14 cellular contexts compared by ENCODE assay signal in genomic region chr16:57357330-57358151, GRCh38. TPM values are rescaled to one million over a fixed set of nuclear protein-coding genes. Genes with fewer than 3 reads are reported as not detected.
DNase-seq lines count a peak whose midpoint lies in the region; ATAC-seq and TF ChIP-seq lines count a peak whose summit lies in the region.
"Had no signal": no experiment of that assay in that cellular context is flagged by ENCODE, and none has a peak within 500 bp of the region (broad histone marks: within the 10 kb centered on the region; RNA-seq: fewer than 3 reads in every experiment).

No MANE protein-coding gene starts in this region.

- TF ChIP-seq CTCF in GM12865 (IDR thresholded peaks at IDR 0.05; ENCODE audit: insufficient read depth, low read depth, low read length, missing control alignments) (no peak), prostate gland (IDR thresholded peaks at IDR 0.05) (no peak)

- H3K4me1 ChIP-seq in prostate gland (replicated peaks) = no peaks in the 10 kb centered on the region
- H3K4me1 ChIP-seq: foreskin keratinocyte had no signal

- DNase-seq in GM12865 (ENCODE audit: low read depth) = peak; percentile 79
- peak; percentile 7 for DNase-seq in OCI-M1 (lab: John Stamatoyannopoulos, UW)
- peak; percentile 53 for DNase-seq in mesenteric fat pad (ENCODE audit: low spot score)
- no peak for DNase-seq in prostate gland (ENCODE audit: low spot score)
- DNase-seq in DMS114 treated with DMSO at 0.1 percent for 48 hours (lab: John Stamatoyannopoulos, UW; ENCODE audit: unreplicated experiment) = no peak
- DNase-seq: activated CD4-positive, CD25-positive, alpha-beta regulatory T cell; COR-L47; foreskin keratinocyte; NCI-H345; Right ventricle myocardium superior; spleen had no signal

- no peaks in the 10 kb centered on the region for H3K27me3 ChIP-seq in prostate gland (replicated peaks; ENCODE audit: insufficient read depth)
- H3K27me3 ChIP-seq: spleen had no signal

- no peaks in the 10 kb centered on the region for H3K9me3 ChIP-seq in prostate gland
- H3K9me3 ChIP-seq: spleen had no signal

- H3K4me3 ChIP-seq in GM12865 (ENCODE audit: low read depth, low read length) = no peak overlapping the region
- no peak overlapping the region for H3K4me3 ChIP-seq in prostate gland
- H3K4me3 ChIP-seq: spleen had no signal

- ATAC-seq in GM21619 (IDR thresholded peaks at IDR 0.05; ENCODE audit: unreplicated experiment) (peak; percentile 44), HG02763 (IDR thresholded peaks at IDR 0.05; ENCODE audit: unreplicated experiment) (no peak), HG02973 (IDR thresholded peaks at IDR 0.05; ENCODE audit: unreplicated experiment) (no peak)

- intact Hi-C loops in prostate gland (cut with DNase I) = no loop called here

- 86% methylated on average over 10 of the region's 10 CpGs for WGBS in prostate gland

- H3K27ac ChIP-seq in prostate gland = no peak overlapping the region
- H3K27ac ChIP-seq: foreskin keratinocyte, spleen had no signal

- no peak for TF ChIP-seq POLR2A in prostate gland (IDR thresholded peaks at IDR 0.05)

- no peaks in the 10 kb centered on the region for H3K36me3 ChIP-seq in prostate gland
- H3K36me3 ChIP-seq: spleen had no signal

RNA-seq across cellular contexts. Expression of gene CCL22, which starts 1.0 kb away (rescaled TPM):
- not detected for total RNA-seq in mesenteric fat pad
- under 1 TPM in 1 of 2 donors, not detected in 1; 0.51 TPM for total RNA-seq in prostate gland
- total RNA-seq: foreskin keratinocyte, Right ventricle myocardium superior had no signal

RNA-seq across cellular contexts. Expression of gene CX3CL1, which starts 14.7 kb away (rescaled TPM):
- total RNA-seq in mesenteric fat pad (14.6 TPM), prostate gland (10 to 100 TPM; 30.2 to 52.6 TPM)

RNA-seq across cellular contexts. Expression of gene CCL17, which starts 47.0 kb away (rescaled TPM):
- total RNA-seq in mesenteric fat pad = not detected
- not detected for total RNA-seq in prostate gland
- total RNA-seq: foreskin keratinocyte, Right ventricle myocardium superior had no signal

Comparison
In these comparisons a context has a peak if more than half of its experiments do, and no peak if none do; other contexts are left out.
1. DNase-seq: peak in GM12865 (single experiment), OCI-M1 (single experiment) and mesenteric fat pad (single experiment); none in prostate gland (single experiment) and DMS114 treated with DMSO at 0.1 percent for 48 hours (single experiment).